Comparison of ENCODE assay signal across 12 cellular contexts in genomic region chr17:51734462-51734861, GRCh38.
DNase-seq lines count a peak whose midpoint lies in the region; ATAC-seq and TF ChIP-seq lines count a peak whose summit lies in the region.
"Had no signal": no experiment of that assay in that cellular context is flagged by ENCODE, and none has a peak within 500 bp of the region (broad histone marks: within the 10 kb centered on the region; RNA-seq: fewer than 3 reads in every experiment).

No MANE protein-coding gene starts in this region.

- H3K27ac ChIP-seq in MM.1S (ENCODE audit: low read length): no peak overlapping the region
- no peak overlapping the region for H3K27ac ChIP-seq in endodermal cell (ENCODE audit: low read depth, low read length)
- H3K27ac ChIP-seq in smooth muscle cell (ENCODE audit: low read depth): no peak overlapping the region

- H2AFZ ChIP-seq in MM.1S (ENCODE audit: low read length) (no peak overlapping the region), smooth muscle cell (ENCODE audit: low read depth) (no peak overlapping the region)

- H4K20me1 ChIP-seq in MM.1S (ENCODE audit: insufficient read depth, low read length): no peaks in the 10 kb centered on the region
- H4K20me1 ChIP-seq in smooth muscle cell (ENCODE audit: low read depth): no peaks in the 10 kb centered on the region

- no peak overlapping the region for H3K4me3 ChIP-seq in MM.1S (ENCODE audit: low read length)
- H3K4me3 ChIP-seq in endodermal cell (ENCODE audit: low read length): no peak overlapping the region
- no peak overlapping the region for H3K4me3 ChIP-seq in smooth muscle cell

- H3F3A ChIP-seq in MM.1S (ENCODE audit: insufficient read depth, low read length) (no peaks in the 10 kb centered on the region), smooth muscle cell (ENCODE audit: low read depth) (no peaks in the 10 kb centered on the region)

- no peak overlapping the region for H3K27ac Mint-ChIP-seq in activated CD8-positive, alpha-beta memory T cell treated with anti-CD3 and anti-CD28 coated beads, Interleukin-2, amount 10 ng/mL, durations not matched to agents 7 days and 5 days
- peak overlapping the region; percentile 59 for H3K27ac Mint-ChIP-seq in endodermal cell
- H3K27ac Mint-ChIP-seq in activated T-helper 1 cell treated with anti-CD3 and anti-CD28 coated beads, Interleukin-12 subunit alpha, Interleukin-12 subunit beta, Interleukin-2, Interleukin-4 antibody, amounts not matched to agents 30 ng/mL and 10 ng/mL and 1 ng/mL, durations not matched to agents 14 hours and 24 hours and 36 hours: no peak overlapping the region
- H3K27ac Mint-ChIP-seq: activated T-helper 17 cell treated with anti-CD3 and anti-CD28 coated beads, Interleukin-2, amount 50 U/mL, for 72 hours; B cell had no signal

- CTCF ChIA-PET in activated CD8-positive, alpha-beta memory T cell treated with anti-CD3 and anti-CD28 coated beads, Interleukin-2, amount 10 ng/mL, durations not matched to agents 7 days and 5 days (lab: Charles Lee): no interaction called here

- H3K27me3 ChIP-seq in MM.1S (replicated peaks; ENCODE audit: insufficient read depth, low read length) (no peaks in the 10 kb centered on the region), endodermal cell (ENCODE audit: control insufficient read depth, insufficient read depth, low read length, poor library complexity, severe bottlenecking) (no peaks in the 10 kb centered on the region), smooth muscle cell (ENCODE audit: low read depth) (no peaks in the 10 kb centered on the region)

- H3K4me3 Mint-ChIP-seq in activated CD8-positive, alpha-beta memory T cell treated with anti-CD3 and anti-CD28 coated beads, Interleukin-2, amount 10 ng/mL, durations not matched to agents 7 days and 5 days: no peak overlapping the region
- no peak overlapping the region for H3K4me3 Mint-ChIP-seq in endodermal cell
- no peak overlapping the region for H3K4me3 Mint-ChIP-seq in activated T-helper 1 cell treated with anti-CD3 and anti-CD28 coated beads, Interleukin-12 subunit alpha, Interleukin-12 subunit beta, Interleukin-2, Interleukin-4 antibody, amounts not matched to agents 30 ng/mL and 10 ng/mL and 1 ng/mL, durations not matched to agents 14 hours and 24 hours and 36 hours
- H3K4me3 Mint-ChIP-seq: activated T-helper 17 cell treated with anti-CD3 and anti-CD28 coated beads, Interleukin-2, amount 50 U/mL, for 72 hours; B cell had no signal

- no peaks in the 10 kb centered on the region for H3K27me3 Mint-ChIP-seq in activated CD8-positive, alpha-beta memory T cell treated with anti-CD3 and anti-CD28 coated beads, Interleukin-2, amount 10 ng/mL, durations not matched to agents 7 days and 5 days
- no peaks in the 10 kb centered on the region for H3K27me3 Mint-ChIP-seq in endodermal cell (ENCODE audit: insufficient read depth)
- peaks cover 15% of the 10 kb centered on the region for H3K27me3 Mint-ChIP-seq in activated T-helper 1 cell treated with anti-CD3 and anti-CD28 coated beads, Interleukin-12 subunit alpha, Interleukin-12 subunit beta, Interleukin-2, Interleukin-4 antibody, amounts not matched to agents 30 ng/mL and 10 ng/mL and 1 ng/mL, durations not matched to agents 14 hours and 24 hours and 36 hours (ENCODE audit: insufficient read depth)
- H3K27me3 Mint-ChIP-seq: B cell had no signal

- no peaks in the 10 kb centered on the region for H3K36me3 ChIP-seq in MM.1S (replicated peaks; ENCODE audit: insufficient read depth, low read length)
- no peaks in the 10 kb centered on the region for H3K36me3 ChIP-seq in endodermal cell (ENCODE audit: control insufficient read depth, insufficient read depth, low read length)
- no peaks in the 10 kb centered on the region for H3K36me3 ChIP-seq in smooth muscle cell (ENCODE audit: low read depth)

- no peaks in the 10 kb centered on the region for H3K4me1 ChIP-seq in MM.1S (ENCODE audit: low read length)
- H3K4me1 ChIP-seq in endodermal cell (ENCODE audit: control insufficient read depth, insufficient read depth, low read length): peaks cover 3% of the 10 kb centered on the region
- peaks cover 10% of the 10 kb centered on the region for H3K4me1 ChIP-seq in smooth muscle cell (ENCODE audit: low read depth)

- H3K9me3 Mint-ChIP-seq in activated CD8-positive, alpha-beta memory T cell treated with anti-CD3 and anti-CD28 coated beads, Interleukin-2, amount 10 ng/mL, durations not matched to agents 7 days and 5 days (ENCODE audit: low read depth): no peaks in the 10 kb centered on the region
- no peaks in the 10 kb centered on the region for H3K9me3 Mint-ChIP-seq in endodermal cell
- H3K9me3 Mint-ChIP-seq in activated T-helper 1 cell treated with anti-CD3 and anti-CD28 coated beads, Interleukin-12 subunit alpha, Interleukin-12 subunit beta, Interleukin-2, Interleukin-4 antibody, amounts not matched to agents 30 ng/mL and 10 ng/mL and 1 ng/mL, durations not matched to agents 14 hours and 24 hours and 36 hours: no peaks in the 10 kb centered on the region
- H3K9me3 Mint-ChIP-seq: activated T-helper 17 cell treated with anti-CD3 and anti-CD28 coated beads, Interleukin-2, amount 50 U/mL, for 72 hours had no signal

- intact Hi-C loops in activated T-helper 1 cell treated with anti-CD3 and anti-CD28 coated beads, Interleukin-12 subunit alpha, Interleukin-12 subunit beta, Interleukin-2, Interleukin-4 antibody, amounts not matched to agents 30 ng/mL and 10 ng/mL and 1 ng/mL, durations not matched to agents 14 hours and 24 hours and 36 hours (cut with micrococcal nuclease): no loop called here

- H3K9ac ChIP-seq in MM.1S (ENCODE audit: low read length) (no peak overlapping the region), endodermal cell (ENCODE audit: extremely low read depth, low read length, poor library complexity, severe bottlenecking) (no peak overlapping the region), smooth muscle cell (ENCODE audit: low read depth) (no peak overlapping the region)

- H3K4me2 ChIP-seq in MM.1S (ENCODE audit: low read depth, low read length): no peak overlapping the region
- no peak overlapping the region for H3K4me2 ChIP-seq in smooth muscle cell

- H3K9me3 ChIP-seq in MM.1S (replicated peaks; ENCODE audit: insufficient read depth, low read length): no peaks in the 10 kb centered on the region
- no peaks in the 10 kb centered on the region for H3K9me3 ChIP-seq in endodermal cell (ENCODE audit: control insufficient read depth, low read length)
- no peaks in the 10 kb centered on the region for H3K9me3 ChIP-seq in smooth muscle cell (replicated peaks; ENCODE audit: low read depth)

- H3K4me1 Mint-ChIP-seq in activated CD8-positive, alpha-beta memory T cell treated with anti-CD3 and anti-CD28 coated beads, Interleukin-2, amount 10 ng/mL, durations not matched to agents 7 days and 5 days: no peaks in the 10 kb centered on the region
- H3K4me1 Mint-ChIP-seq in endodermal cell: peaks cover 31% of the 10 kb centered on the region
- no peaks in the 10 kb centered on the region for H3K4me1 Mint-ChIP-seq in activated T-helper 1 cell treated with anti-CD3 and anti-CD28 coated beads, Interleukin-12 subunit alpha, Interleukin-12 subunit beta, Interleukin-2, Interleukin-4 antibody, amounts not matched to agents 30 ng/mL and 10 ng/mL and 1 ng/mL, durations not matched to agents 14 hours and 24 hours and 36 hours (ENCODE audit: low read depth)
- H3K4me1 Mint-ChIP-seq: activated T-helper 17 cell treated with anti-CD3 and anti-CD28 coated beads, Interleukin-2, amount 50 U/mL, for 72 hours; B cell had no signal

- no peaks in the 10 kb centered on the region for H3K36me3 Mint-ChIP-seq in activated CD8-positive, alpha-beta memory T cell treated with anti-CD3 and anti-CD28 coated beads, Interleukin-2, amount 10 ng/mL, durations not matched to agents 7 days and 5 days
- H3K36me3 Mint-ChIP-seq in endodermal cell (ENCODE audit: low read depth): peaks cover 2% of the 10 kb centered on the region
- H3K36me3 Mint-ChIP-seq in activated T-helper 1 cell treated with anti-CD3 and anti-CD28 coated beads, Interleukin-12 subunit alpha, Interleukin-12 subunit beta, Interleukin-2, Interleukin-4 antibody, amounts not matched to agents 30 ng/mL and 10 ng/mL and 1 ng/mL, durations not matched to agents 14 hours and 24 hours and 36 hours (ENCODE audit: low read depth): no peaks in the 10 kb centered on the region

- no peaks in the 10 kb centered on the region for H3K9me2 ChIP-seq in MM.1S (replicated peaks; ENCODE audit: insufficient read depth, low read length)

- H3K79me2 ChIP-seq in MM.1S (ENCODE audit: low read length): no peaks in the 10 kb centered on the region
- H3K79me2 ChIP-seq in smooth muscle cell (ENCODE audit: low read depth): no peaks in the 10 kb centered on the region

- DNase-seq in activated CD8-positive, alpha-beta memory T cell treated with anti-CD3 and anti-CD28 coated beads, Interleukin-2, amount 50 U/mL, for 48 hours: peak; percentile 53
- DNase-seq in activated CD8-positive, alpha-beta memory T cell treated with anti-CD3 and anti-CD28 coated beads, Interleukin-2, amount 10 ng/mL, durations not matched to agents 7 days and 5 days: no peak
- peak; percentile 10 for DNase-seq in MM.1S
- DNase-seq in endodermal cell: peak; percentile 85
- DNase-seq in smooth muscle cell (lab: John Stamatoyannopoulos, UW; ENCODE audit: unreplicated experiment): no peak
- DNase-seq in activated T-helper 1 cell treated with anti-CD3 and anti-CD28 coated beads, Interleukin-12 subunit alpha, Interleukin-12 subunit beta, Interleukin-2, Interleukin-4 antibody, amounts not matched to agents 30 ng/mL and 10 ng/mL and 1 ng/mL, durations not matched to agents 14 hours and 24 hours and 36 hours (ENCODE audit: low spot score): no peak
- DNase-seq: erythroblast, NCI-H1092 had no signal

- ATAC-seq in activated CD8-positive, alpha-beta memory T cell treated with anti-CD3 and anti-CD28 coated beads, Interleukin-2, amount 10 ng/mL, durations not matched to agents 7 days and 5 days: no peak
- ATAC-seq in HG02852 (IDR thresholded peaks at IDR 0.05; ENCODE audit: unreplicated experiment) (no peak), HG03135 (IDR thresholded peaks at IDR 0.05; ENCODE audit: unreplicated experiment) (no peak)
- ATAC-seq: activated T-helper 17 cell treated with anti-CD3 and anti-CD28 coated beads, Interleukin-2, amount 50 U/mL, for 72 hours had no signal

- WGBS in endodermal cell (ENCODE audit: insufficient coverage in 1 of 2, insufficient read length in 1 of 2), 2 experiments: 86 to 90% methylated on average over 2 to 4 of the region's 4 CpGs
- WGBS in smooth muscle cell (ENCODE audit: low lambda C conversion rate): 70% methylated on average over 4 of the region's 4 CpGs

- TF ChIP-seq CTCF in MM.1S (IDR thresholded peaks at IDR 0.05; ENCODE audit: low read length) (peak; percentile 51), endodermal cell (conservative IDR thresholded peaks at IDR 0.05) (peak; percentile 88), smooth muscle cell (IDR thresholded peaks at IDR 0.05; ENCODE audit: borderline replicate concordance, insufficient read depth, poor library complexity, severe bottlenecking) (peak; percentile 32)

Comparison
In these comparisons a context has a peak if more than half of its experiments do, and no peak if none do; other contexts are left out.
1. DNase-seq: peak in activated CD8-positive, alpha-beta memory T cell treated with anti-CD3 and anti-CD28 coated beads, Interleukin-2, amount 50 U/mL, for 48 hours (single experiment), MM.1S (single experiment) and endodermal cell (single experiment); none in activated CD8-positive, alpha-beta memory T cell treated with anti-CD3 and anti-CD28 coated beads, Interleukin-2, amount 10 ng/mL, durations not matched to agents 7 days and 5 days (single experiment), smooth muscle cell (single experiment) and activated T-helper 1 cell treated with anti-CD3 and anti-CD28 coated beads, Interleukin-12 subunit alpha, Interleukin-12 subunit beta, Interleukin-2, Interleukin-4 antibody, amounts not matched to agents 30 ng/mL and 10 ng/mL and 1 ng/mL, durations not matched to agents 14 hours and 24 hours and 36 hours (single experiment).
2. CTCF ChIP-seq: peak in every context shown above with its lines; median percentile 88 in endodermal cell; 51 in MM.1S; 32 in smooth muscle cell.